Comparison of ENCODE assay signal across 1 cellular context in the genomic region with DNA sequence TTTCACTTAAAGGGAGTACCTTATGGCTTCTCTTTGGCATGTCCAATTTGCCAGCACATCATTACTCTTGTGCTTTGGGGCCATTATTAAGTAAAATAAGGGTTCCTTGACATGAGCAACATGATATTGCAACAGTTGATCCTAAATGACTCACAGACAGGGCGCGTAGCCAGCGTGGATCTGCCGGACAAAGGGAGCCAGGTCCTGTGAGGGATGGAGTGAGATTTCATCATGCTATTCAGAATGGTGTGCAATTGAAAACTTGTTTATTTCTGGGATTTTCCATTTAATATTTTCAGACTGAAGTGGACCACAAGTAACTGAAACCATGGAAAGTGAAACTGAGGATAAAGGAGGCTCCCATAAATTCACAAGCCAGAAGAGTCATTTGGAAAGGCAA.
TF ChIP-seq lines count a peak whose summit lies in the region.

No MANE protein-coding gene starts in this region.

TF ChIP-seq in GM23338, 12 proteins besides CTCF, POLR2A, EP300 and RAD21 (continued from another document):
- no peak for TF ChIP-seq ZNF462 (CRISPR knock-in tag; IDR thresholded peaks at IDR 0.05)
- TF ChIP-seq REST (IDR thresholded peaks at IDR 0.05; ENCODE audit: unreplicated experiment), result no peak
- no peak for TF ChIP-seq JUNB (IDR thresholded peaks at IDR 0.05; ENCODE audit: unreplicated experiment)
- TF ChIP-seq EZH2phosphoT487 (IDR thresholded peaks at IDR 0.05; ENCODE audit: unreplicated experiment), result no peak
- TF ChIP-seq ZNF331 (CRISPR knock-in tag; IDR thresholded peaks at IDR 0.05; ENCODE audit: low read depth), result no peak
- no peak for TF ChIP-seq EZH2 (IDR thresholded peaks at IDR 0.05; ENCODE audit: low read depth, unreplicated experiment)
- no peak for TF ChIP-seq POLR2AphosphoS5 (IDR thresholded peaks at IDR 0.05; ENCODE audit: low read depth)
- TF ChIP-seq, protein P1, sequence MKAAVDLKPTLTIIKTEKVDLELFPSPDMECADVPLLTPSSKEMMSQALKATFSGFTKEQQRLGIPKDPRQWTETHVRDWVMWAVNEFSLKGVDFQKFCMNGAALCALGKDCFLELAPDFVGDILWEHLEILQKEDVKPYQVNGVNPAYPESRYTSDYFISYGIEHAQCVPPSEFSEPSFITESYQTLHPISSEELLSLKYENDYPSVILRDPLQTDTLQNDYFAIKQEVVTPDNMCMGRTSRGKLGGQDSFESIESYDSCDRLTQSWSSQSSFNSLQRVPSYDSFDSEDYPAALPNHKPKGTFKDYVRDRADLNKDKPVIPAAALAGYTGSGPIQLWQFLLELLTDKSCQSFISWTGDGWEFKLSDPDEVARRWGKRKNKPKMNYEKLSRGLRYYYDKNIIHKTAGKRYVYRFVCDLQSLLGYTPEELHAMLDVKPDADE (IDR thresholded peaks at IDR 0.05), result no peak
- TF ChIP-seq STAT1 (IDR thresholded peaks at IDR 0.05; ENCODE audit: unreplicated experiment), result no peak
